Comparison of ENCODE assay signal across 15 cellular contexts in genomic region chr15:41789237-41789636, GRCh38. TPM values are rescaled to one million over a fixed set of nuclear protein-coding genes. Genes with fewer than 3 reads are reported as not detected.
DNase-seq lines count a peak whose midpoint lies in the region; ATAC-seq, FAIRE-seq and TF ChIP-seq lines count a peak whose summit lies in the region.
"Had no signal": no experiment of that assay in that cellular context is flagged by ENCODE, and none has a peak within 500 bp of the region (broad histone marks: within the 10 kb centered on the region; RNA-seq: fewer than 3 reads in every experiment).

No MANE protein-coding gene starts in this region.

- H3K27ac ChIP-seq in gastroesophageal sphincter: peak overlapping the region in 3 of 4 donors; percentile 35 to 68 (median 62)
- H3K27ac ChIP-seq in spleen: peak overlapping the region in 5 of 8 donors; percentile 21 to 71 (median 56)

- H3K27me3 ChIP-seq in gastroesophageal sphincter (no peaks in the 10 kb centered on the region), spleen (replicated peaks in 1 of 7) (no peaks in the 10 kb centered on the region)
- H3K27me3 ChIP-seq: SJSA1 had no signal

- FAIRE-seq in D721Med (lab: Jason Lieb, UNC): no peak

- H3K4me3 ChIP-seq in gastroesophageal sphincter (no peak overlapping the region), spleen (no peak overlapping the region)
- H3K4me3 ChIP-seq: SJSA1, skin epidermis had no signal

- no peak for TF ChIP-seq POLR2A in gastroesophageal sphincter (IDR thresholded peaks at IDR 0.05)
- TF ChIP-seq POLR2A in spleen (IDR thresholded peaks at IDR 0.05): no peak

- H3K9me3 ChIP-seq in gastroesophageal sphincter: no peaks in the 10 kb centered on the region
- H3K9me3 ChIP-seq in spleen: no peaks in the 10 kb centered on the region
- H3K9me3 ChIP-seq: SJSA1 had no signal

- no peak for TF ChIP-seq EP300 in gastroesophageal sphincter (IDR thresholded peaks at IDR 0.05)

- TF ChIP-seq CTCF in gastroesophageal sphincter (IDR thresholded peaks at IDR 0.05) (no peak), spleen (IDR thresholded peaks at IDR 0.05 in 8 of 11, conservative IDR thresholded peaks at IDR 0.05 in 3 of 11) (no peak), D721Med (IDR thresholded peaks at IDR 0.05; ENCODE audit: insufficient read depth, missing control alignments) (no peak)

- intact Hi-C loops in spleen (cut with DNase I; ENCODE audit: low total_unique reads): no loop called here

- H3K4me1 ChIP-seq in gastroesophageal sphincter (peaks cover 29 to 65% (median 35%) of the 10 kb centered on the region in 3 donors), spleen (peaks cover 16 to 67% (median 46%) of the 10 kb centered on the region in 6 donors)

- H3K36me3 ChIP-seq in gastroesophageal sphincter: no peaks in the 10 kb centered on the region
- H3K36me3 ChIP-seq in spleen: no peaks in the 10 kb centered on the region
- H3K36me3 ChIP-seq: SJSA1 had no signal

- DNase-seq in HUDEP-2 (lab: John Stamatoyannopoulos, UW; ENCODE audit: unreplicated experiment in 76 of 76) (peak in 60 of 76 experiments; percentile 4 to 76 (median 38)), amniotic epithelial cell (ENCODE audit: low read depth) (peak; percentile 73), spleen (no peak), D721Med (ENCODE audit: insufficient read length, low spot score) (no peak), NCI-H524 treated with DMSO at 0.1 percent for 48 hours (lab: John Stamatoyannopoulos, UW) (no peak)
- DNase-seq: activated naive CD4-positive, alpha-beta T cell treated with Interleukin-2 at 50 U/mL for 16 hours; central memory CD4-positive, alpha-beta T cell; DND-41; mesenchymal stem cell; NCI-H2081 treated with DMSO at 0.1 percent for 48 hours had no signal

- 27 to 71% methylated on average over 3 to 4 of the region's 4 CpGs for WGBS in gastroesophageal sphincter (ENCODE audit: low coverage in 1 of 2), 2 donors
- 48 to 66% (median 55%) methylated on average over 4 of the region's 4 CpGs for WGBS in spleen, 5 donors

- ATAC-seq in gastroesophageal sphincter (no peak), GM18873 (IDR thresholded peaks at IDR 0.05; ENCODE audit: low FRiP score, unreplicated experiment) (no peak), GM18867 (IDR thresholded peaks at IDR 0.05; ENCODE audit: unreplicated experiment) (no peak)

RNA-seq across cellular contexts. Expression of gene MAPKBP1, which starts 15.0 kb away (rescaled TPM):
- 10 to 100 TPM; 25.1 to 48.9 (median 30.6) TPM for total RNA-seq in gastroesophageal sphincter
- 10 to 100 TPM; 19.9 to 44.5 (median 37.4) TPM for total RNA-seq in spleen
- polyA plus RNA-seq in spleen: 10 to 100 TPM in 2 of 3 donors, 1 to 10 TPM in 1; 2.4 to 16.6 (median 12.5) TPM

RNA-seq across cellular contexts. Expression of gene JMJD7, which starts 38.7 kb away (rescaled TPM):
- 10 to 100 TPM in 1 of 4 donors, 1 to 10 TPM in 3; 6.1 to 12.8 (median 9.3) TPM for total RNA-seq in gastroesophageal sphincter
- total RNA-seq in spleen: 10 to 100 TPM in 5 of 7 donors, 1 to 10 TPM in 2; 3.2 to 20.1 (median 13.0) TPM
- 10 to 100 TPM in 1 of 3 donors, 1 to 10 TPM in 2; 5.2 to 10.9 (median 8.6) TPM for polyA plus RNA-seq in spleen

RNA-seq across cellular contexts. Expression of gene PLA2G4B, which starts 49.4 kb away (rescaled TPM):
- total RNA-seq in gastroesophageal sphincter: 1 to 10 TPM; 2.5 to 7.0 (median 3.6) TPM
- total RNA-seq in spleen: 10 to 100 TPM in 4 of 7 donors, 1 to 10 TPM in 3; 4.0 to 14.4 (median 10.2) TPM
- polyA plus RNA-seq in spleen: 10 to 100 TPM; 10.6 to 20.8 (median 18.5) TPM

Comparison
In these comparisons a context has a peak if more than half of its experiments do, and no peak if none do; other contexts are left out.
1. DNase-seq: peak in HUDEP-2 (60 of 76) and amniotic epithelial cell (single experiment); none in spleen (single experiment), D721Med (single experiment) and NCI-H524 treated with DMSO at 0.1 percent for 48 hours (single experiment).